Comparison of ENCODE assay signal across 2 cellular contexts in the genomic region with DNA sequence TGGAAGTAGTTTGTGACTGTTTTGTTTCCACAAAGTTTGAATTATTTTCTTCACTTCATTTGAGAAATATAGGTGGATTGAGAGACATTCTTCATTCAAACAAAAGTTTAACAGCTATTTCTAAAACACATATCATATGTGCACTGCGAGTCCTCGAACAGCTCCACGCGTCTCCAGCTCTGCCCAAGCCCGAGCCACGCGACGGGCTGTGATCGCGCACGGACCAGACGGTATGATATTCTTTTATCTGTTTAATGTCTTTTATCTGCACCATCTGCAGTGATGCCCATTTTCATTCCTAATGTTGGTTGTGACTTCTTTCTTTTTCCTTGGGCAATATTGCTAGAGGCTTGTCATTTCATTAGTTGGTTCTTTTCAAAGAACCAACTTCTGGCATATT. TPM values are rescaled to one million over a fixed set of nuclear protein-coding genes. Genes with fewer than 3 reads are reported as not detected.
"Had no signal": no experiment of that assay in that cellular context is flagged by ENCODE, and none has a peak within 500 bp of the region (broad histone marks: within the 10 kb centered on the region; RNA-seq: fewer than 3 reads in every experiment).

No MANE protein-coding gene starts in this region.

RNA-seq across cellular contexts. Expression of gene RBP1, which starts 44.1 kb away (rescaled TPM):
- total RNA-seq: natural killer cell; natural killer cell treated with Interleukin-12 subunit alpha and Interleukin-12 subunit beta and Interleukin-15 and Interleukin-18, amount 100 ng/mL, for 72 hours had no signal
